Comparison of ENCODE assay signal across 16 cellular contexts in the genomic region with DNA sequence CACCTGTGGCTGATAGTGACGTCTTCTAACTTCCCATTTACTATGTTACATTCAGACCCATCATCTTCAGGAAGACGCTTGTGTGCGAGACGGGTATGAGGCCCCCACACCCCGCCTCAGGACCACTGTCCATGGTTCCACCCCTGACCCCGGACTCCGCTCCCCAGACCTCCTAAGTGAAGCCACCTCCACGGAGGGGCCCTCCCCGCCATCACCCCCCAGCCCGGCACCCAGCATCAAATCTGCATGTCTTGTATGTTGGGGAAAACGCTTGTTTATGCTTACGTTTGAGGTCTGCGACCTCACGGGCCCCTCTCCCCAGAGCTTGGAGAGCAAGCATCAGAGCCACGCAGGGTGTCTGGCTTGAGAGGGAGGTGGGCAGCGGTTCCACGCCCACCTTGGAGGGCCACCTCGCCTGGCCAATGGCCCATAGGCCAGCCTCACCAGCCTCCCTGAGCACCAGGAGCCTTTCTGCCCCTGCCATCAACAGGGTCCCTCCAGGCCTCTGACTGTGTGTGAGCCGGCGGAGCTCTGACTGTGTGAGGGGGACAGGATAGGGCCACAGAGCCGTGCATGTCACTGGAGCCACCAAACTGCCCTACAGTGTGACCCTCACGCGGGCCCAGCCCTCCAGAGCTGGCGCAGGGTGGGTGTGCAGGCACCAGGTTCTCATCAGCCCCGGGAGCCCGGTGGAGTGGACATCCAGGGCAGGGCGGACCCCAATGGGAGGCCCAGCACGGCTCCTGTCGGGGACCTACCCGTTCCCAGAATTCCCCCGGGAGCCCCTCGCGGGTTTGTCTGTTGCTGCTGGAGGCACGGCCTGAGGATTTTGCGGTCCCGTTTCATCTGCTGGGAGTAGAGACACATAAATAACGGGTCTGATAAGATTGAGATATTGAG.
"Had no signal": no experiment of that assay in that cellular context is flagged by ENCODE, and none has a peak within 500 bp of the region (broad histone marks: within the 10 kb centered on the region; RNA-seq: fewer than 3 reads in every experiment).

No MANE protein-coding gene starts in this region.

- H3K9me3 ChIP-seq: adrenal gland, colonic mucosa, pancreas, tibial nerve had no signal

- DNase-seq: activated CD4-positive, alpha-beta T cell treated with anti-CD3 and anti-CD28 coated beads, Interleukin-2, amount 50 U/mL, for 4 hours; activated naive CD4-positive, alpha-beta T cell treated with anti-CD3 and anti-CD28 coated beads, Interleukin-2, amount 10 ng/mL, durations not matched to agents 7 days and 5 days; activated T-cell treated with anti-CD3 and anti-CD28 coated beads for 4 hours; colonic mucosa; hippocampal formation; stimulated activated CD4-positive, alpha-beta T cell treated with anti-CD3 and anti-CD28 coated beads, Interleukin-2, amount 100 ng/mL, for 48 hours; stimulated activated naive B cell treated with anti-CD40 and anti-IgM and Interleukin-4, amounts not matched to agents 10 μg/mL and 1 μg/mL and 100 μg/mL, for 72 hours; SW 1271 had no signal

- H3K27ac ChIP-seq: adrenal gland, cardiac muscle cell, colonic mucosa, pancreas, tibial nerve had no signal

- H3K36me3 ChIP-seq: adrenal gland, cardiac muscle cell, colonic mucosa, pancreas, tibial nerve had no signal

- ATAC-seq: activated CD4-positive, CD25-positive, alpha-beta regulatory T cell treated with anti-CD3 and anti-CD28 coated beads, Interleukin-2, amount 50 U/mL, for 24 hours; activated T-helper 17 cell treated with anti-CD3 and anti-CD28 coated beads, Interleukin-2, amount 50 U/mL, for 72 hours; esophagus mucosa; pancreas; stimulated activated naive B cell treated with anti-CD40 and anti-IgM and Interleukin-4, amounts not matched to agents 10 μg/mL and 1 μg/mL and 100 μg/mL, for 72 hours had no signal

- H3K4me3 ChIP-seq: adrenal gland, cardiac muscle cell, colonic mucosa, pancreas, tibial nerve had no signal

- FAIRE-seq: endometrium, pancreas had no signal

- H3K27me3 ChIP-seq: cardiac muscle cell, colonic mucosa had no signal

- H3K4me1 ChIP-seq: adrenal gland, colonic mucosa, pancreas, tibial nerve had no signal
